Comparison of ENCODE assay signal across 8 cellular contexts in the genomic region with DNA sequence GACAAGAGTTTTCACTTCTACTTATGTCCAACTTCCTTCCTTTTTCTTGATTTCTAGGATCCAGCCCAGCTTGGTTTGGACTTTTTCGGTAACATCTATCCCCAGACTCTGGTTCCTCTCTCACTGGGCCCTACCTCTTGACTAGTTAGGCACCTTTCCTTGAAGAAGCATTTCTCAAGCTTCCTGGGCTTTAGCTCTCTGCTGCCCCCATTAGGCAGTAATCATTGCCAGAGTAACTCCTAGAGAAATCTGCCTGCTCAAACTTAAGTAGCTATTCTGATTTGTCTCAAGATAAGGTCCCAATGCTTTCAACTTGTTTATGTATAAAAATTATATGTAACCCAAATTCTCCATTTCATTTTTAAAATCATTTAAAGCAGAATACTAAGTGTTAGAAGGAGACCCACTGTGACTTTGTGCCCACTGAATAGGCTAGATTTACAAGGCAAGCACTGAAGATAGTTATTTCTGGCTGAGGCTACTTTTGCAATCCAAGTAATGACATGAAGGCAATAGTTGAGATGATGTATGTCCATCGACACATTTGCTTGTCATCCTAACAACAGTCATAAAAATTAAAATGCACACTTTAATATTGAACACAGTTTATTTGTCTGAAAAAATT.
A peak's percentile ranks its signal among the peaks of the same experiment; 100 is the strongest.
DNase-seq lines count a peak whose midpoint lies in the region; ATAC-seq, FAIRE-seq and TF ChIP-seq lines count a peak whose summit lies in the region.

No MANE protein-coding gene starts in this region.

- H3K27me3 ChIP-seq in cardiac muscle cell (no peaks in the 10 kb centered on the region), keratinocyte (ENCODE audit: control insufficient read depth, extremely low read depth, insufficient read depth, low read length) (no peaks in the 10 kb centered on the region)

- H3K4me1 ChIP-seq in cardiac muscle cell (ENCODE audit: low read depth) (no peaks in the 10 kb centered on the region), keratinocyte (ENCODE audit: control insufficient read depth, extremely low read depth, insufficient read depth, low read length) (no peaks in the 10 kb centered on the region)

- no peaks in the 10 kb centered on the region for H3K79me2 ChIP-seq in keratinocyte (ENCODE audit: control insufficient read depth, insufficient read depth, low read length)

- H3K9me3 ChIP-seq in cardiac muscle cell (ENCODE audit: low read depth) (no peaks in the 10 kb centered on the region), keratinocyte (ENCODE audit: control insufficient read depth, low read depth, low read length) (no peaks in the 10 kb centered on the region)

- H3K36me3 ChIP-seq in cardiac muscle cell, result no peaks in the 10 kb centered on the region
- H3K36me3 ChIP-seq in keratinocyte (ENCODE audit: control insufficient read depth in 2 of 2, extremely low read depth in 1 of 2, insufficient read depth in 2 of 2, low read length in 2 of 2), result no peaks in the 10 kb centered on the region

- H2AFZ ChIP-seq in keratinocyte (ENCODE audit: control insufficient read depth, low read length), result no peak overlapping the region

- TF ChIP-seq CTCF in cardiac muscle cell (IDR thresholded peaks at IDR 0.05; ENCODE audit: low read depth, low read length) (peak; percentile 95), WI38 (IDR thresholded peaks at IDR 0.05; ENCODE audit: low read depth, low read length) (peak; percentile 90), keratinocyte (optimal IDR thresholded peaks at IDR 0.05 in 1 of 3, IDR thresholded peaks at IDR 0.05 in 1 of 3, conservative IDR thresholded peaks at IDR 0.05 in 1 of 3; ENCODE audit: extremely low read depth in 1 of 3, insufficient read depth in 2 of 3, low read length in 3 of 3) (peak; percentile 66 to 90 (median 80))

- no peak overlapping the region for H3K9ac ChIP-seq in keratinocyte (ENCODE audit: control insufficient read depth, extremely low read depth, insufficient read depth, low read length)

- FAIRE-seq in keratinocyte (lab: Jason Lieb, UNC), result peak; percentile 49

- DNase-seq in cardiac muscle cell (ENCODE audit: low read depth in 1 of 2, low spot score in 1 of 2) (peak; percentile 52 to 62), cardiac septum (ENCODE audit: low spot score) (no peak), HPDE6-E6E7 (ENCODE audit: extremely low spot score) (peak; percentile 21), keratinocyte (ENCODE audit: low read depth, low spot score) (no peak), putamen (ENCODE audit: low spot score) (no peak)

- intact Hi-C loops in cardiac septum (cut with DNase I), result no loop called here

- H3K4me2 ChIP-seq in keratinocyte (ENCODE audit: control insufficient read depth, extremely low read depth, insufficient read depth, low read depth, low read length), result no peak overlapping the region

- dilution Hi-C loops in keratinocyte (cut with MboI; ENCODE audit: extremely low pct_ligation_motif_present, low sequenced_read_pairs), result no loop called here

- no peaks in the 10 kb centered on the region for H4K20me1 ChIP-seq in keratinocyte (ENCODE audit: control insufficient read depth, extremely low read depth, insufficient read depth, low read length)

- H3K27ac ChIP-seq in cardiac muscle cell (no peak overlapping the region), keratinocyte (ENCODE audit: control insufficient read depth, insufficient read depth, low read length) (no peak overlapping the region)

- ATAC-seq in GM21360 (IDR thresholded peaks at IDR 0.05; ENCODE audit: unreplicated experiment) (no peak), GM19397 (IDR thresholded peaks at IDR 0.05; ENCODE audit: unreplicated experiment) (no peak)

- H3K4me3 ChIP-seq in cardiac muscle cell, result no peak overlapping the region
- H3K4me3 ChIP-seq in WI38 (ENCODE audit: low read depth, low read length), result no peak overlapping the region
- no peak overlapping the region for H3K4me3 ChIP-seq in keratinocyte (ENCODE audit: control insufficient read depth in 2 of 3, extremely low read depth in 1 of 3, insufficient read depth in 2 of 3, low read depth in 1 of 3, low read length in 3 of 3)

- no peaks in the 10 kb centered on the region for H3K9me1 ChIP-seq in keratinocyte (ENCODE audit: control insufficient read depth, extremely low read depth, insufficient read depth, low read length)

Comparison
In these comparisons a context has a peak if more than half of its experiments do, and no peak if none do; other contexts are left out.
1. DNase-seq: peak in cardiac muscle cell (2 of 2) and HPDE6-E6E7 (single experiment); none in cardiac septum (single experiment), keratinocyte (single experiment) and putamen (single experiment).
2. Peak in every context shown above with its lines, with median percentiles within 50 percentile points of each other: CTCF ChIP-seq.